In the genomic region with DNA sequence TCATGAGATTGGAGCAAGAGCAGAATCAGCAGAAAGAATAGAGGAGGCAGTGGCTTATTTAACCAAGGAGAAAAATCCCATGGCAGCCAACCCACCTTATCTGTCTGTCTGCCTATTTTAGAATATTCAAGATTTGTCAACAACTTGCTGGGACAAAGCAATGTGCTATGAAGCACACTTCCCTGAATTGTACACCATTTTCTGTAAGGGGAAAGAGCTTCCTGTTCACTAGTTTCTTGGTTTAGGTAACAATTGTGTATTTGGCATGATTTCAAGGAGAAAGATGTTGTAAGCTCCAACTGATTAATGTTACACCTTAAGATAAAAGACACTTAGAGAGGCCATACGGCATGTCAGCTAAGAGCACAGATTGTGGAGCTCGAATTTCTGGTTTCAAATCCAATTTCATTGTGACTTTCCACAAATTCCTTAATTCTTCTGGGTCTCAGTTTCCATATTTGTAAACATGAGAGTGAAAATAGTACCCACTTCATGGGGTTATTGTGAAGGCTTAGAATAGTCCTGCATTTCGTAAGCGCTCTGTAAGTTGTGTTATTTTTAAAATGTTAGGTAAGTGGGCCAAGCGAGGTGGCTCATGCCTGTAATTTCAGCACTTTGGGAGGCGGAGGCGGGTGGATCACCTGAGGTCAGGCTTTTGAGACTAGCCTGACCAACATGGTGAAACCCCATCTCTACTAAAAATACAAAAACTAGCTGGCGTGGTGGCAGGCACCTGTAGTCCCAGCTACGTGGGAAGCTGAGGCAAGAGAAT, we compare ENCODE assay signal across 27 cellular contexts. TPM values are rescaled to one million over a fixed set of nuclear protein-coding genes. Genes with fewer than 3 reads are reported as not detected.
DNase-seq lines count a peak whose midpoint lies in the region; ATAC-seq, FAIRE-seq and TF ChIP-seq lines count a peak whose summit lies in the region.
"Had no signal": no experiment of that assay in that cellular context is flagged by ENCODE, and none has a peak within 500 bp of the region (broad histone marks: within the 10 kb centered on the region; RNA-seq: fewer than 3 reads in every experiment).

No MANE protein-coding gene starts in this region.

- CTCF ChIA-PET in PC-9 (lab: Charles Lee) = interaction anchor here (0.6 kb wide), 1 partner anchor 63 kb away, joined by 3 read pairs; no protein-coding TSS in a partner anchor

- H2AFZ ChIP-seq in PC-9 = no peak overlapping the region

- H3K4me3 ChIP-seq in PC-9 (no peak overlapping the region), epithelial cell of esophagus (ENCODE audit: low read length) (no peak overlapping the region), skeletal muscle tissue (ENCODE audit: low read length in 3 of 3) (no peak overlapping the region)

- H3K79me2 ChIP-seq in PC-9 (ENCODE audit: low read depth) = no peaks in the 10 kb centered on the region

- intact Hi-C loops in PC-9 (cut with micrococcal nuclease; ENCODE audit: unreplicated experiment) = loop anchor here (5.0 kb wide), 1 partner anchor 52 kb away; no protein-coding TSS in a partner anchor

- H3K36me3 ChIP-seq in PC-9 (ENCODE audit: low read depth) (no peaks in the 10 kb centered on the region), skeletal muscle tissue (ENCODE audit: control insufficient read depth in 3 of 3, insufficient read depth in 3 of 3, low read length in 3 of 3) (no peaks in the 10 kb centered on the region)

- FAIRE-seq in GM12891 (lab: Jason Lieb, UNC) = no peak

- BruUV-seq in PC-9 (replicated peaks; lab: Mats Ljungman, UMichigan) = no TSS peak

- TF ChIP-seq POLR2A in GM12891 (IDR thresholded peaks at IDR 0.05; ENCODE audit: low read depth, low read length) = no peak

- no peak for TF ChIP-seq CTCF in PC-9 (conservative IDR thresholded peaks at IDR 0.05)
- no peak for TF ChIP-seq CTCF in epithelial cell of esophagus (IDR thresholded peaks at IDR 0.05; ENCODE audit: insufficient read depth, low read depth, low read length, missing control alignments)

- POLR2A ChIA-PET in PC-9 (lab: Charles Lee; ENCODE audit: unreplicated experiment) = interaction anchor here (0.6 kb wide), 2 partner anchors 15 to 41 kb away, joined by 3 read pairs; no protein-coding TSS in a partner anchor

- H3K27me3 ChIP-seq in PC-9 (ENCODE audit: insufficient read depth, low read depth) = no peaks in the 10 kb centered on the region
- H3K27me3 ChIP-seq in skeletal muscle tissue (ENCODE audit: control insufficient read depth in 3 of 3, insufficient read depth in 3 of 3, low read length in 3 of 3) = no peaks in the 10 kb centered on the region

- no peak for ATAC-seq in HG03342 (IDR thresholded peaks at IDR 0.05; ENCODE audit: unreplicated experiment)
- ATAC-seq: CD8-positive, alpha-beta T cell; esophagus mucosa had no signal

- peaks cover 37% of the 10 kb centered on the region for H3F3A ChIP-seq in PC-9 (ENCODE audit: insufficient read depth, low read depth)

- H4K20me1 ChIP-seq in PC-9 (ENCODE audit: insufficient read depth) = no peaks in the 10 kb centered on the region

- peak overlapping the region in 1 of 3 donors; percentile 40 for H3K9ac ChIP-seq in skeletal muscle tissue (ENCODE audit: low read depth in 1 of 3, low read length in 3 of 3)
- H3K9ac ChIP-seq: KMS-11 had no signal

- H3K9me2 ChIP-seq in PC-9 (ENCODE audit: insufficient read depth) = no peaks in the 10 kb centered on the region

- DNase-seq in PC-9 (peak in 1 of 2 experiments; percentile 59), epithelial cell of esophagus (ENCODE audit: low read depth) (peak; percentile 55), kidney tubule cell (ENCODE audit: low spot score) (peak; percentile 38), DMS53 treated with DMSO at 0.1 percent for 48 hours (lab: John Stamatoyannopoulos, UW; ENCODE audit: unreplicated experiment) (no peak), GM12891 (ENCODE audit: insufficient read length, low spot score) (no peak)
- DNase-seq: activated CD4-positive, alpha-beta T cell treated with anti-CD3 and anti-CD28 coated beads for 48 hours; activated naive CD4-positive, alpha-beta T cell treated with anti-CD3 and anti-CD28 coated beads, Interleukin-2, amount 10 ng/mL, durations not matched to agents 7 days and 5 days; activated T-cell treated with anti-CD3 and anti-CD28 coated beads, Interleukin-2, amount 50 U/mL, for 48 hours; anterior cingulate cortex; CD8-positive, alpha-beta T cell; cerebellar nuclear complex; DMS53; HFFc6; kidney glomerular epithelial cell; NCI-H1048; NCI-H1930; NCI-H345; stimulated activated CD4-positive, alpha-beta T cell treated with anti-CD3 and anti-CD28 coated beads, Interleukin-4, amount 100 ng/mL, for 1 hour; stimulated activated naive CD4-positive, alpha-beta T cell treated with Interleukin-2 at 50 U/mL for 16 hours had no signal

- H3K9me3 ChIP-seq in PC-9 (ENCODE audit: insufficient read depth, low read depth) = no peaks in the 10 kb centered on the region
- H3K9me3 ChIP-seq in skeletal muscle tissue (ENCODE audit: control insufficient read depth in 3 of 3, low read length in 3 of 3) = no peaks in the 10 kb centered on the region

- H3K27ac ChIP-seq in PC-9 (peak overlapping the region; percentile 42), skeletal muscle tissue (ENCODE audit: low read depth, low read length) (peak overlapping the region; percentile 50)
- H3K27ac ChIP-seq: KMS-11 had no signal

- 0 out of 2 replicates have a peak overlapping the region, but pooled peaks have one; percentile 0 for H3K4me2 ChIP-seq in PC-9
- H3K4me2 ChIP-seq: KMS-11 had no signal

- H3K4me1 ChIP-seq in PC-9 (replicated peaks; ENCODE audit: insufficient read depth) (peaks cover 61% of the 10 kb centered on the region), skeletal muscle tissue (ENCODE audit: control insufficient read depth in 3 of 3, insufficient read depth in 3 of 3, low read length in 3 of 3) (peaks cover 4 to 16% (median 6%) of the 10 kb centered on the region in 3 donors)

TF ChIP-seq in GM12891, 5 proteins besides CTCF, POLR2A, EP300 and RAD21:
- TF ChIP-seq POLR2AphosphoS5 (IDR thresholded peaks at IDR 0.05; ENCODE audit: low read depth, low read length) = no peak
- no peak for TF ChIP-seq TAF1 (IDR thresholded peaks at IDR 0.05; ENCODE audit: low read depth, low read length)
- TF ChIP-seq PAX5 (IDR thresholded peaks at IDR 0.05; ENCODE audit: insufficient read depth, low read length, severe bottlenecking) = no peak
- no peak for TF ChIP-seq POU2F2 (IDR thresholded peaks at IDR 0.05; ENCODE audit: low read depth, low read length)
- no peak for TF ChIP-seq SPI1 (IDR thresholded peaks at IDR 0.05; ENCODE audit: low read depth, low read length)
TF ChIP-seq in GM12891: peak in this region for 0.

RNA-seq across cellular contexts. Expression of a gene that starts 4.8 kb away (rescaled TPM):
- total RNA-seq in PC-9 (2021) (not detected in 2 replicates), skeletal muscle tissue (not detected)
- 0.01 TPM for polyA plus RNA-seq in GM12891 (2012; ENCODE audit: low read depth, missing spikeins)
- total RNA-seq: CD8-positive, alpha-beta T cell; HFFc6; HT1080; pulmonary artery endothelial cell; SK-MEL-5 had no signal
- polyA plus RNA-seq: neural cell had no signal

RNA-seq across cellular contexts. Expression of a gene that starts 21.9 kb away (rescaled TPM):
- total RNA-seq in PC-9 (2021) (0.13 TPM in 1 of 2 replicates, not detected in the other), skeletal muscle tissue (not detected)
- polyA plus RNA-seq in GM12891 (2012; ENCODE audit: low read depth, missing spikeins) = 0.03 TPM
- total RNA-seq: CD8-positive, alpha-beta T cell; HFFc6; HT1080; pulmonary artery endothelial cell; SK-MEL-5 had no signal
- polyA plus RNA-seq: neural cell had no signal

Comparison
In these comparisons a context has a peak if more than half of its experiments do, and no peak if none do; other contexts are left out.
1. DNase-seq: peak in epithelial cell of esophagus (single experiment) and kidney tubule cell (single experiment); none in DMS53 treated with DMSO at 0.1 percent for 48 hours (single experiment) and GM12891 (single experiment).